Comparison of ENCODE assay signal across 9 cellular contexts in genomic region chr13:20136781-20137703, GRCh38. TPM values are rescaled to one million over a fixed set of nuclear protein-coding genes. Genes with fewer than 3 reads are reported as not detected.
DNase-seq lines count a peak whose midpoint lies in the region; ATAC-seq and TF ChIP-seq lines count a peak whose summit lies in the region.
"Had no signal": no experiment of that assay in that cellular context is flagged by ENCODE, and none has a peak within 500 bp of the region (broad histone marks: within the 10 kb centered on the region; RNA-seq: fewer than 3 reads in every experiment).

No MANE protein-coding gene starts in this region.

- peaks cover 24% of the 10 kb centered on the region for H3K27me3 ChIP-seq in kidney epithelial cell (ENCODE audit: control insufficient read depth, insufficient read depth, low read length)
- peaks cover 59% of the 10 kb centered on the region for H3K27me3 ChIP-seq in upper lobe of right lung

- intact Hi-C loops in upper lobe of right lung (cut with DNase I) = no loop called here

- ATAC-seq in HG02870 (IDR thresholded peaks at IDR 0.05; ENCODE audit: unreplicated experiment) (peak; percentile 53), upper lobe of right lung (peak; percentile 90), GM18861 (IDR thresholded peaks at IDR 0.05; ENCODE audit: unreplicated experiment) (no peak), HG02884 (IDR thresholded peaks at IDR 0.05; ENCODE audit: unreplicated experiment) (no peak)

- H3K9me3 ChIP-seq in upper lobe of right lung = no peaks in the 10 kb centered on the region
- H3K9me3 ChIP-seq: adrenal gland had no signal

- H3K27ac ChIP-seq in C4-2B = no peak overlapping the region
- H3K27ac ChIP-seq in upper lobe of right lung = no peak overlapping the region
- H3K27ac ChIP-seq: adrenal gland had no signal

- H3K36me3 ChIP-seq in kidney epithelial cell (ENCODE audit: control insufficient read depth, insufficient read depth, low read length) (no peaks in the 10 kb centered on the region), upper lobe of right lung (no peaks in the 10 kb centered on the region)
- H3K36me3 ChIP-seq: adrenal gland had no signal

- no peak overlapping the region for H3K4me3 ChIP-seq in kidney epithelial cell (ENCODE audit: low read depth, low read length)
- no peak overlapping the region for H3K4me3 ChIP-seq in upper lobe of right lung
- H3K4me3 ChIP-seq: adrenal gland had no signal

- DNase-seq in activated T-cell treated with anti-CD3 and anti-CD28 coated beads, Interleukin-2, amount 50 U/mL, for 1 hour = peak; percentile 47
- DNase-seq in kidney epithelial cell (ENCODE audit: low read depth) = no peak
- DNase-seq in upper lobe of right lung = peak; percentile 81
- no peak for DNase-seq in NCI-H1436 treated with DMSO at 0.1 percent for 48 hours (lab: John Stamatoyannopoulos, UW)

- peaks cover 3% of the 10 kb centered on the region for H3K4me1 ChIP-seq in upper lobe of right lung
- H3K4me1 ChIP-seq: adrenal gland had no signal

- TF ChIP-seq CTCF in C4-2B (conservative IDR thresholded peaks at IDR 0.05) (peak; percentile 94), kidney epithelial cell (IDR thresholded peaks at IDR 0.05; ENCODE audit: insufficient read depth, low read length, poor library complexity, severe bottlenecking) (peak; percentile 79), upper lobe of right lung (IDR thresholded peaks at IDR 0.05) (peak; percentile 43)

RNA-seq across cellular contexts. Expression of gene GJA3, which starts 23.8 kb away (rescaled TPM):
- total RNA-seq in kidney epithelial cell (0.96 and 1.0 TPM in 2 replicates), upper lobe of right lung (not detected)
- total RNA-seq: adrenal gland had no signal

RNA-seq across cellular contexts. Expression of gene GJB2, which starts 55.7 kb away (rescaled TPM):
- total RNA-seq in kidney epithelial cell (8.6 and 8.8 TPM in 2 replicates), upper lobe of right lung (0.93 TPM)

Comparison
In these comparisons a context has a peak if more than half of its experiments do, and no peak if none do; other contexts are left out.
1. CTCF ChIP-seq: peak in every context shown above with its lines; median percentile 94 in C4-2B; 79 in kidney epithelial cell; 43 in upper lobe of right lung.
2. ATAC-seq: peak in HG02870 (single experiment) and upper lobe of right lung (single experiment); none in GM18861 (single experiment) and HG02884 (single experiment).
3. DNase-seq: peak in activated T-cell treated with anti-CD3 and anti-CD28 coated beads, Interleukin-2, amount 50 U/mL, for 1 hour (single experiment) and upper lobe of right lung (single experiment); none in kidney epithelial cell (single experiment) and NCI-H1436 treated with DMSO at 0.1 percent for 48 hours (single experiment).